9 cellular contexts compared by ENCODE assay signal in genomic region chr6:16684195-16684689, GRCh38.
DNase-seq lines count a peak whose midpoint lies in the region; ATAC-seq and TF ChIP-seq lines count a peak whose summit lies in the region.
"Had no signal": no experiment of that assay in that cellular context is flagged by ENCODE, and none has a peak within 500 bp of the region (broad histone marks: within the 10 kb centered on the region; RNA-seq: fewer than 3 reads in every experiment).

No MANE protein-coding gene starts in this region.

- H3K36me3 ChIP-seq in SJSA1: no peaks in the 10 kb centered on the region; the same call in 1 of the 2 replicates
- H3K36me3 ChIP-seq in fibroblast of lung (ENCODE audit: control insufficient read depth, insufficient read depth, low read length): no peaks in the 10 kb centered on the region

- no peak overlapping the region for H3K4me2 ChIP-seq in fibroblast of lung (ENCODE audit: extremely low read depth, insufficient read depth, low read length)

- H3K9me3 ChIP-seq in SJSA1 (replicated peaks) (no peaks in the 10 kb centered on the region), fibroblast of lung (ENCODE audit: control insufficient read depth, insufficient read depth, low read depth, low read length) (no peaks in the 10 kb centered on the region)

- no peak for TF ChIP-seq CTCF in fibroblast of lung (conservative IDR thresholded peaks at IDR 0.05 in 1 of 2, IDR thresholded peaks at IDR 0.05 in 1 of 2; ENCODE audit: low read depth in 1 of 2, low read length in 2 of 2)

- no peaks in the 10 kb centered on the region for H3K27me3 ChIP-seq in SJSA1 (replicated peaks)
- H3K27me3 ChIP-seq in fibroblast of lung (ENCODE audit: control insufficient read depth, insufficient read depth, low read length): no peaks in the 10 kb centered on the region

- H3K9me3 Mint-ChIP-seq in activated naive CD4-positive, alpha-beta T cell treated with anti-CD3 and anti-CD28 coated beads, Interleukin-2, amount 50 U/mL, for 72 hours: no peaks in the 10 kb centered on the region

- peak; percentile 89 for DNase-seq in HT1080 (ENCODE audit: low read depth)
- DNase-seq in SJSA1 (ENCODE audit: low read depth in 1 of 2, low spot score in 2 of 2): no peak
- peak; percentile 37 to 52 for DNase-seq in fibroblast of lung (ENCODE audit: low read depth in 2 of 2)
- DNase-seq in NCI-H2227 treated with DMSO at 0.1 percent for 48 hours (lab: John Stamatoyannopoulos, UW): no peak
- no peak for DNase-seq in retina
- DNase-seq in midbrain (lab: John Stamatoyannopoulos, UW): no peak
- no peak for DNase-seq in activated naive CD4-positive, alpha-beta T cell treated with anti-CD3 and anti-CD28 coated beads, Interleukin-2, amount 50 U/mL, for 72 hours (ENCODE audit: low spot score in 2 of 2)
- DNase-seq: T-helper 9 cell had no signal

- peak overlapping the region in 1 of 2 donors; percentile 84 for H3K27ac Mint-ChIP-seq in activated naive CD4-positive, alpha-beta T cell treated with anti-CD3 and anti-CD28 coated beads, Interleukin-2, amount 50 U/mL, for 72 hours

- H3K79me2 ChIP-seq in fibroblast of lung (ENCODE audit: control insufficient read depth, insufficient read depth, low read length): peaks cover 2% of the 10 kb centered on the region

- peaks cover 1% of the 10 kb centered on the region for H4K20me1 ChIP-seq in fibroblast of lung (ENCODE audit: control insufficient read depth, extremely low read depth, insufficient read depth, low read length)

- ATAC-seq in activated naive CD4-positive, alpha-beta T cell treated with anti-CD3 and anti-CD28 coated beads, Interleukin-2, amount 50 U/mL, for 72 hours: no peak

- no peak overlapping the region for H3K9ac ChIP-seq in fibroblast of lung (ENCODE audit: insufficient read depth, low read length)

- no peak overlapping the region for H3K4me3 ChIP-seq in SJSA1
- no peak overlapping the region for H3K4me3 ChIP-seq in fibroblast of lung (replicated peaks in 1 of 4; ENCODE audit: control extremely low read depth in 1 of 4, insufficient read depth in 1 of 4, low read depth in 3 of 4, low read length in 4 of 4)
- no peak overlapping the region for H3K4me3 ChIP-seq in skin epidermis

- no peak overlapping the region for H2AFZ ChIP-seq in fibroblast of lung (ENCODE audit: low read length)

- peaks cover 0 to 24% of the 10 kb centered on the region in 2 donors for H3K36me3 Mint-ChIP-seq in activated naive CD4-positive, alpha-beta T cell treated with anti-CD3 and anti-CD28 coated beads, Interleukin-2, amount 50 U/mL, for 72 hours

- H3K4me1 ChIP-seq in SJSA1 (replicated peaks) (peaks cover 79% of the 10 kb centered on the region), fibroblast of lung (ENCODE audit: control insufficient read depth, extremely low read depth, insufficient read depth, low read length) (peaks cover 15% of the 10 kb centered on the region)

- H3K27ac ChIP-seq in SJSA1 (peak overlapping the region; percentile 93), fibroblast of lung (ENCODE audit: insufficient read depth, low read length) (no peak overlapping the region), skin epidermis (peak overlapping the region in 15 of 21 experiments; percentile 2 to 73 (median 43))

Comparison
In these comparisons a context has a peak if more than half of its experiments do, and no peak if none do; other contexts are left out.
1. DNase-seq: peak in HT1080 (single experiment) and fibroblast of lung (2 of 2); none in SJSA1 (0 of 2), NCI-H2227 treated with DMSO at 0.1 percent for 48 hours (single experiment), retina (single experiment), midbrain (single experiment) and activated naive CD4-positive, alpha-beta T cell treated with anti-CD3 and anti-CD28 coated beads, Interleukin-2, amount 50 U/mL, for 72 hours (0 of 2).